Comparison of ENCODE assay signal across 2 cellular contexts in genomic region chr4:78174931-78175330, GRCh38.
TF ChIP-seq lines count a peak whose summit lies in the region.

No MANE protein-coding gene starts in this region.

TF ChIP-seq in GM23338, 12 proteins besides CTCF, POLR2A, EP300 and RAD21:
- TF ChIP-seq STAT1 (IDR thresholded peaks at IDR 0.05; ENCODE audit: unreplicated experiment) (no peak), ETS1 (IDR thresholded peaks at IDR 0.05) (no peak), REST (IDR thresholded peaks at IDR 0.05; ENCODE audit: unreplicated experiment) (no peak), ZNF331 (CRISPR knock-in tag; IDR thresholded peaks at IDR 0.05; ENCODE audit: low read depth) (no peak)

TF ChIP-seq in H1, 55 proteins besides CTCF, POLR2A, EP300 and RAD21:
- no peak for TF ChIP-seq SIRT6 (IDR thresholded peaks at IDR 0.05; ENCODE audit: low read length)
- TF ChIP-seq YY1 (IDR thresholded peaks at IDR 0.05; ENCODE audit: low read depth, low read length), result no peak
- TF ChIP-seq BACH1 (IDR thresholded peaks at IDR 0.05; ENCODE audit: low read length), result no peak
- no peak for TF ChIP-seq SAP30 (IDR thresholded peaks at IDR 0.05; ENCODE audit: insufficient read depth, insufficient replicate concordance, low read length)
- no peak for TF ChIP-seq SRF (IDR thresholded peaks at IDR 0.05; ENCODE audit: low read depth, low read length)
- no peak for TF ChIP-seq CREB1 (IDR thresholded peaks at IDR 0.05)
- no peak for TF ChIP-seq CHD7 (IDR thresholded peaks at IDR 0.05; ENCODE audit: insufficient replicate concordance, low read length)
- no peak for TF ChIP-seq SIN3A (conservative IDR thresholded peaks at IDR 0.05 in 1 of 2, IDR thresholded peaks at IDR 0.05 in 1 of 2; ENCODE audit: low read depth in 1 of 2, low read length in 2 of 2)
- TF ChIP-seq SP4 (IDR thresholded peaks at IDR 0.05; ENCODE audit: low read length), result no peak
- no peak for TF ChIP-seq KDM4A (IDR thresholded peaks at IDR 0.05; ENCODE audit: low read depth, low read length, severe bottlenecking)
- TF ChIP-seq GTF2F1 (IDR thresholded peaks at IDR 0.05; ENCODE audit: borderline replicate concordance, low read depth, low read length), result no peak
- no peak for TF ChIP-seq SUZ12 (IDR thresholded peaks at IDR 0.05; ENCODE audit: low read length)
- TF ChIP-seq NANOG (IDR thresholded peaks at IDR 0.05; ENCODE audit: insufficient read depth, low read depth, low read length, poor library complexity, severe bottlenecking), result no peak
- TF ChIP-seq JUN (IDR thresholded peaks at IDR 0.05; ENCODE audit: low read depth, low read length), result no peak
- no peak for TF ChIP-seq MAFK (IDR thresholded peaks at IDR 0.05; ENCODE audit: low read depth, low read length)
- no peak for TF ChIP-seq CBX8 (IDR thresholded peaks at IDR 0.05; ENCODE audit: borderline replicate concordance, low read depth, low read length)
- no peak for TF ChIP-seq GABPA (IDR thresholded peaks at IDR 0.05; ENCODE audit: borderline replicate concordance, insufficient read depth, low read length)
- TF ChIP-seq EZH2 (IDR thresholded peaks at IDR 0.05; ENCODE audit: low read depth, low read length, severe bottlenecking), result no peak
- TF ChIP-seq TBP (IDR thresholded peaks at IDR 0.05; ENCODE audit: low read depth, low read length), result no peak
TF ChIP-seq in H1: peak in this region for 0.
